In the genomic region with DNA sequence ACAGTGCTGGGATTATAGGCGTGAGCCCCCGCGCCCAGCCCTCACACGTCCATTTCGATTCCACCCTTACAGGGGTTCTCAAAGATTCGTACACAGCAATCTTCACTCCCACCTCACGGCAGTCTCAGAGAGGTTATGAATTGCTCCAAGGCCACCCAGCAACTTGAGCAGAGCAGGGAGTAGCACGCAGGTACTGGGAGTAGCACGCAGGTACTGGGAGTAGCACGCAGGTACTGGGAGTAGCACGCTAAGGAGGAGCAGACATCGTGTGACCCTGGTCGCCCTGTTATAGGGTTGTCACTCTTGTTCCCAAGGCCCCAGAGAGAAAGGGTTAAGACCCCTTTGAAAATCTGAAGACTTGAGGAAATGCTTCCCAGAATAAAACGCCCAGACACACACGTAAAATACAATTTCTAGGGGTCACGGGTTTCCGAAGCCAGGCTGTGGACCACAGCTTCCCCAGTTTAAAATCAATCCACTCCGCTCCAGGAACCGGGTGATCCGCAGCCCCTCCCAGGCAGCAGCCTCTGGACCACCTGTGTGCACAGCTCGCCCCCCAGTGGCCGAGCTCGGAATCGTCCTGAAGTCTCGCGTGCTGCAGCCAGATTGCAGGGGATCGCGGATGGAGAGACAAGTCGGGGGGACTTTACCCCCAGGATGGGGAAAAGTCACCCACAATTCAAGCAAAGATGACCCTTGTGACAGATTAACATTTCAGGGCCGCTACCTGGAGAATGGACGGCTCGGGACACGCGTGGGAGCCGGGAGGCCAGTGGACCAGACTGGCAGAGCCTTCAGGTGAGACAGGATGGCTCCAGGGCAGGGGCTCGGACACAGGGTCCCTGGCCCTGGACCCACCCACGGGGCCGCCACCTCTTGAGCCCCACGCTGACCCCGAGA, we compare ENCODE assay signal across 8 cellular contexts.
A peak's percentile ranks its signal among the peaks of the same experiment; 100 is the strongest.
DNase-seq lines count a peak whose midpoint lies in the region; ATAC-seq, FAIRE-seq and TF ChIP-seq lines count a peak whose summit lies in the region.

No MANE protein-coding gene starts in this region.

- ATAC-seq in HepG2: peak; percentile 67
- ATAC-seq in HG02938 (IDR thresholded peaks at IDR 0.05; ENCODE audit: unreplicated experiment): no peak

- DNase-seq in AG08396 (ENCODE audit: low spot score): peak; percentile 82
- DNase-seq in GOT3 (lab: John Stamatoyannopoulos, UW): peak; percentile 23
- DNase-seq in NCI-H446 treated with DMSO at 0.1 percent for 48 hours (lab: John Stamatoyannopoulos, UW): peak; percentile 39
- DNase-seq in activated CD4-positive, alpha-beta T cell treated with anti-CD3 and anti-CD28 coated beads for 4 hours: peak; percentile 71 to 85
- no peak for DNase-seq in chondrocyte (ENCODE audit: low spot score)
- DNase-seq in HepG2 (ENCODE audit: low spot score): peak; percentile 52
- peak; percentile 45 to 87 (median 58) for DNase-seq in stimulated activated CD4-positive, alpha-beta T cell treated with anti-CD3 and anti-CD28 coated beads, TNF-alpha, amount 100 ng/mL, for 1 hour (ENCODE audit: low read depth in 3 of 3, low spot score in 1 of 3)

- no peak overlapping the region for H3K27ac ChIP-seq in HepG2 (ENCODE audit: extremely low read length, insufficient read depth, low read length)

- H3K4me3 ChIP-seq in HepG2 (replicated peaks in 1 of 3; ENCODE audit: insufficient read depth in 1 of 3, low read depth in 2 of 3, low read length in 3 of 3): peak overlapping the region in 1 of 3 experiments; percentile 25; a peak in 1 of 6 replicates

- no peaks in the 10 kb centered on the region for H3K27me3 ChIP-seq in HepG2 (ENCODE audit: control insufficient read depth in 1 of 2, insufficient read depth in 2 of 2, low read length in 2 of 2)

- H3K79me2 ChIP-seq in HepG2 (ENCODE audit: insufficient read depth, low read length): no peaks in the 10 kb centered on the region

- peaks cover 72% of the 10 kb centered on the region for H3K4me1 ChIP-seq in HepG2 (ENCODE audit: insufficient read depth, low read length)

- H2AFZ ChIP-seq in HepG2 (ENCODE audit: low read length): no peak overlapping the region

- H3K4me3 Mint-ChIP-seq in chondrocyte (ENCODE audit: unreplicated experiment): no peak overlapping the region

- POLR2A ChIA-PET in HepG2 (lab: Yijun Ruan, JAX): no interaction called here

- no peaks in the 10 kb centered on the region for H3K36me3 ChIP-seq in HepG2 (replicated peaks in 1 of 2; ENCODE audit: control insufficient read depth in 1 of 2, insufficient read depth in 2 of 2, low read length in 2 of 2)

- no peaks in the 10 kb centered on the region for H3K27me3 Mint-ChIP-seq in chondrocyte (ENCODE audit: low read depth)

- in situ Hi-C loops in HepG2 (cut with HindIII; ENCODE audit: extremely low pct_ligation_motif_present, low pct_unique_long_range_greater_than_20kb): loop anchor here (10.0 kb wide), 1 partner anchor 727 kb away; no protein-coding TSS in a partner anchor

- peak overlapping the region; percentile 54 for H3K4me2 ChIP-seq in HepG2 (ENCODE audit: low read depth, low read length)

- peaks cover 64% of the 10 kb centered on the region for H3K4me1 Mint-ChIP-seq in chondrocyte (ENCODE audit: low read depth)

- TF ChIP-seq POLR2A in HepG2 (IDR thresholded peaks at IDR 0.05; ENCODE audit: insufficient read depth in 1 of 2, low read depth in 2 of 2, low read length in 2 of 2): no peak

- WGBS in HepG2 (ENCODE audit: low lambda C conversion rate): 21% methylated on average over 25 of the region's 40 CpGs

- CTCF ChIA-PET in HepG2 (lab: Yijun Ruan, JAX; ENCODE audit: low intra/inter-chr PET ratio, low total read pairs): interaction anchor here (1.1 to 1.2 kb wide), 3 partner anchors 135 to 736 kb away, joined by 3 to 6 read pairs (median 4); no protein-coding TSS in a partner anchor

- peak; percentile 87 for TF ChIP-seq RAD21 in HepG2 (CRISPR knock-in tag; IDR thresholded peaks at IDR 0.05)

- peak; percentile 82 for FAIRE-seq in HepG2 (lab: Jason Lieb, UNC)

- no peaks in the 10 kb centered on the region for H3K9me3 Mint-ChIP-seq in chondrocyte (ENCODE audit: low read depth)

- no peaks in the 10 kb centered on the region for H4K20me1 ChIP-seq in HepG2 (ENCODE audit: insufficient read depth, low read length)

- no TSS peak for BruUV-seq in HepG2 (replicated peaks; lab: Mats Ljungman, UMichigan)

- peak overlapping the region; percentile 3 for H3K27ac Mint-ChIP-seq in chondrocyte (ENCODE audit: unreplicated experiment)

- no peaks in the 10 kb centered on the region for H3K36me3 Mint-ChIP-seq in chondrocyte (ENCODE audit: low read depth)

- TF ChIP-seq EP300 in HepG2 (IDR thresholded peaks at IDR 0.05; ENCODE audit: low read depth in 2 of 2, low read length in 2 of 2): no peak
- no peak for TF ChIP-seq EP300 in HepG2 (CRISPR knock-in tag; IDR thresholded peaks at IDR 0.05; ENCODE audit: borderline replicate concordance)

- H3K9ac ChIP-seq in HepG2 (ENCODE audit: insufficient read depth, low read depth, low read length): no peak overlapping the region

- H3K9me3 ChIP-seq in HepG2 (ENCODE audit: low read length): no peaks in the 10 kb centered on the region

- intact Hi-C loops in HepG2 (cut with micrococcal nuclease; ENCODE audit: unreplicated experiment): loop anchor here (5.0 to 10.0 kb wide), 4 partner anchors 207 to 734 kb away; partner anchors contain the start of gene NCOR2

- peak; percentile 99 for TF ChIP-seq CTCF in chondrocyte (IDR thresholded peaks at IDR 0.05)
- TF ChIP-seq CTCF in HepG2 (CRISPR knock-in tag; IDR thresholded peaks at IDR 0.05): peak; percentile 95

TF ChIP-seq in HepG2, 621 proteins besides CTCF, POLR2A, EP300 and RAD21 (continues in another document):
- TF ChIP-seq ASH2L (IDR thresholded peaks at IDR 0.05; ENCODE audit: insufficient read length, low read depth, low read length) (no peak), FUBP1 (CRISPR knock-in tag; IDR thresholded peaks at IDR 0.05; ENCODE audit: borderline replicate concordance) (0 out of 2 replicates have a peak, but pooled peaks have one; percentile 60), ZNF232 (CRISPR knock-in tag; IDR thresholded peaks at IDR 0.05; ENCODE audit: borderline replicate concordance) (no peak), ZBTB37 (CRISPR knock-in tag; IDR thresholded peaks at IDR 0.05) (no peak), ATRX (CRISPR knock-in tag; IDR thresholded peaks at IDR 0.05; ENCODE audit: borderline replicate concordance) (no peak), SMC3 (IDR thresholded peaks at IDR 0.05; ENCODE audit: low read length) (peak; percentile 37; the same call in 1 of the 2 replicates), ZMAT5 (CRISPR knock-in tag; IDR thresholded peaks at IDR 0.05; ENCODE audit: borderline replicate concordance, low read depth) (no peak), ZNF207 (IDR thresholded peaks at IDR 0.05; ENCODE audit: borderline replicate concordance) (no peak), HOXD1 (CRISPR knock-in tag; IDR thresholded peaks at IDR 0.05) (no peak), ZNF75D (CRISPR knock-in tag; IDR thresholded peaks at IDR 0.05; ENCODE audit: borderline replicate concordance) (no peak), ADNP (CRISPR knock-in tag; IDR thresholded peaks at IDR 0.05) (0 out of 2 replicates have a peak, but pooled peaks have one; percentile 22), ZBTB8A (CRISPR knock-in tag; IDR thresholded peaks at IDR 0.05; ENCODE audit: borderline replicate concordance, low read depth) (no peak), ZSCAN22 (CRISPR knock-in tag; IDR thresholded peaks at IDR 0.05) (no peak), KDM6A (CRISPR knock-in tag; IDR thresholded peaks at IDR 0.05; ENCODE audit: low read depth) (no peak), ZNF326 (CRISPR knock-in tag; IDR thresholded peaks at IDR 0.05; ENCODE audit: borderline replicate concordance) (no peak), ZNF547 (CRISPR knock-in tag; IDR thresholded peaks at IDR 0.05) (no peak), JUND (CRISPR knock-in tag; IDR thresholded peaks at IDR 0.05) (no peak), RFX1 (IDR thresholded peaks at IDR 0.05) (no peak), ZNF605 (CRISPR knock-in tag; IDR thresholded peaks at IDR 0.05) (0 out of 2 replicates have a peak, but pooled peaks have one; percentile 41), ZNF747 (CRISPR knock-in tag; IDR thresholded peaks at IDR 0.05; ENCODE audit: borderline replicate concordance) (no peak), ZNF768 (CRISPR knock-in tag; IDR thresholded peaks at IDR 0.05) (peak; percentile 96), GTF3A (CRISPR knock-in tag; conservative IDR thresholded peaks at IDR 0.05) (no peak)
- TF ChIP-seq, protein P1, sequence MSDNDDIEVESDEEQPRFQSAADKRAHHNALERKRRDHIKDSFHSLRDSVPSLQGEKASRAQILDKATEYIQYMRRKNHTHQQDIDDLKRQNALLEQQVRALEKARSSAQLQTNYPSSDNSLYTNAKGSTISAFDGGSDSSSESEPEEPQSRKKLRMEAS (IDR thresholded peaks at IDR 0.05): no peak; the same call in 1 of the 2 replicates
